ENCODE assay signal across 27 cellular contexts in the genomic region with DNA sequence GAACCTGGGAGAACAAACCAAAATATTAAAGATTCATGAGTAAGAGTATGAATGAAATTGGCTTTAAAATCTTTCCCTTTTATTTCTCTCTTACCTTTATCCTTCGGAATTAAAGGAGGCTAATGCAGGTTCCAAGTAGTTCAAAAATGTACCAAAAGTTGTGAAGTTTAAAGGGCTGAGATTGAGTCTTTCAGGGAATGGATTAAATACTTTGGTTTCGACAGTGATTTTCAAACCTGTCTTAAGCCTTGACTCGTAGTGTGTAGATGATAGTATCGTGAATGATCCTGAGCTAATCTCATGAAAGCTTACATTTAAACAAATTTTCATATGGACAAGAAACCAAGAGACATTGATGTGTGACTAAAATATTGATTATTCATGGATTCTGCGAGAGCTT.
A peak's percentile ranks its signal among the peaks of the same experiment; 100 is the strongest.
DNase-seq lines count a peak whose midpoint lies in the region; ATAC-seq and TF ChIP-seq lines count a peak whose summit lies in the region.
"Had no signal": no experiment of that assay in that cellular context is flagged by ENCODE, and none has a peak within 500 bp of the region (broad histone marks: within the 10 kb centered on the region; RNA-seq: fewer than 3 reads in every experiment).

No MANE protein-coding gene starts in this region.

- POLR2A ChIA-PET in WTC11 (lab: Charles Lee): no interaction called here

- peak overlapping the region; percentile 32 to 65 for H3K27ac Mint-ChIP-seq in activated naive CD4-positive, alpha-beta T cell treated with anti-CD3 and anti-CD28 coated beads, Interleukin-2, amount 50 U/mL, for 72 hours
- H3K27ac Mint-ChIP-seq in activated naive CD4-positive, alpha-beta T cell treated with anti-CD3 and anti-CD28 coated beads for 36 hours: no peak overlapping the region
- H3K27ac Mint-ChIP-seq in WTC11 (peak overlapping the region; percentile 88), immature natural killer cell (peak overlapping the region in 4 of 6 donors; percentile 42 to 71 (median 53))
- H3K27ac Mint-ChIP-seq: endodermal cell had no signal

- TF ChIP-seq POLR2A in gastrocnemius medialis (IDR thresholded peaks at IDR 0.05): no peak

- H3K27me3 ChIP-seq in gastrocnemius medialis: no peaks in the 10 kb centered on the region
- H3K27me3 ChIP-seq: esophagus muscularis mucosa, foreskin keratinocyte, ovary, SJCRH30, tibial artery had no signal

- peak overlapping the region; percentile 79 to 83 (median 82) for H3K27ac ChIP-seq in gastrocnemius medialis
- H3K27ac ChIP-seq: A549, esophagus muscularis mucosa, foreskin keratinocyte, ovary, SJCRH30, tibial artery had no signal

- intact Hi-C loops in activated naive CD4-positive, alpha-beta T cell treated with anti-CD3 and anti-CD28 coated beads for 36 hours (cut with micrococcal nuclease): no loop called here
- intact Hi-C loops in gastrocnemius medialis (cut with DNase I; ENCODE audit: low total_unique reads): no loop called here

- in situ Hi-C loops in gastrocnemius medialis (cut with MboI; ENCODE audit: low sequenced_read_pairs in 4 of 4): no loop called here

- no peak for TF ChIP-seq CTCF in WTC11 (IDR thresholded peaks at IDR 0.05)
- no peak for TF ChIP-seq CTCF in gastrocnemius medialis (IDR thresholded peaks at IDR 0.05 in 4 of 5, conservative IDR thresholded peaks at IDR 0.05 in 1 of 5)

- no peaks in the 10 kb centered on the region for H3K27me3 Mint-ChIP-seq in activated naive CD4-positive, alpha-beta T cell treated with anti-CD3 and anti-CD28 coated beads for 36 hours (ENCODE audit: low read depth)
- H3K27me3 Mint-ChIP-seq in WTC11 (ENCODE audit: low read depth) (no peaks in the 10 kb centered on the region), immature natural killer cell (ENCODE audit: low read depth in 3 of 3) (peaks cover 0 to 5% (median 0%) of the 10 kb centered on the region in 3 donors)
- H3K27me3 Mint-ChIP-seq: CD8-positive, alpha-beta memory T cell had no signal

- ATAC-seq in activated naive CD4-positive, alpha-beta T cell treated with anti-CD3 and anti-CD28 coated beads, Interleukin-2, amount 50 U/mL, for 72 hours: no peak
- no peak for ATAC-seq in WTC11
- ATAC-seq in gastrocnemius medialis: no peak
- no peak for ATAC-seq in HG02840 (IDR thresholded peaks at IDR 0.05; ENCODE audit: low FRiP score, unreplicated experiment)
- ATAC-seq: A549; activated CD4-positive, CD25-positive, alpha-beta regulatory T cell treated with anti-CD3 and anti-CD28 coated beads, Interleukin-2, amount 50 U/mL, for 24 hours; foreskin keratinocyte had no signal

- DNase-seq in activated naive CD4-positive, alpha-beta T cell treated with anti-CD3 and anti-CD28 coated beads, Interleukin-2, amount 50 U/mL, for 72 hours (ENCODE audit: low spot score in 2 of 2): no peak
- DNase-seq in activated naive CD4-positive, alpha-beta T cell treated with anti-CD3 and anti-CD28 coated beads for 36 hours: no peak
- no peak for DNase-seq in WTC11 (ENCODE audit: low spot score)
- no peak for DNase-seq in immature natural killer cell
- DNase-seq in gastrocnemius medialis: no peak
- no peak for DNase-seq in foreskin melanocyte
- no peak for DNase-seq in DMS153 treated with DMSO at 0.1 percent for 48 hours (lab: John Stamatoyannopoulos, UW; ENCODE audit: unreplicated experiment)
- DNase-seq: activated CD4-positive, alpha-beta T cell treated with anti-CD3 and anti-CD28 coated beads, Interleukin-2, amount 50 U/mL, for 48 hours; activated CD8-positive, alpha-beta memory T cell treated with anti-CD3 and anti-CD28 coated beads, Interleukin-2, amount 50 U/mL, for 4 hours; activated gamma-delta T cell; AML-193; CD8-positive, alpha-beta memory T cell; DMS153; endodermal cell; foreskin keratinocyte; GOT3; mammary epithelial cell; NCI-H1694 treated with DMSO at 0.1 percent for 48 hours; ovary; SJCRH30; stimulated activated CD4-positive, alpha-beta T cell treated with anti-CD3 and anti-CD28 coated beads, Interleukin-2, amount 100 ng/mL, for 24 hours; T-helper 1 cell; tibial artery had no signal

- CTCF ChIA-PET in activated naive CD4-positive, alpha-beta T cell treated with anti-CD3 and anti-CD28 coated beads for 36 hours (lab: Charles Lee): no interaction called here
- CTCF ChIA-PET in WTC11 (lab: Charles Lee): no interaction called here

- H3K9me3 ChIP-seq in gastrocnemius medialis: no peaks in the 10 kb centered on the region
- H3K9me3 ChIP-seq: A549, esophagus muscularis mucosa, ovary, SJCRH30, tibial artery had no signal

- H3K36me3 ChIP-seq in gastrocnemius medialis: no peaks in the 10 kb centered on the region
- H3K36me3 ChIP-seq: ovary had no signal

- peaks cover 41% of the 10 kb centered on the region for H3K4me1 Mint-ChIP-seq in activated naive CD4-positive, alpha-beta T cell treated with anti-CD3 and anti-CD28 coated beads for 36 hours (ENCODE audit: low read depth)
- H3K4me1 Mint-ChIP-seq in WTC11 (peaks cover 55% of the 10 kb centered on the region), immature natural killer cell (peaks cover 42 to 58% of the 10 kb centered on the region in 2 donors)

- H3K9me3 Mint-ChIP-seq in activated naive CD4-positive, alpha-beta T cell treated with anti-CD3 and anti-CD28 coated beads, Interleukin-2, amount 50 U/mL, for 72 hours: no peaks in the 10 kb centered on the region
- H3K9me3 Mint-ChIP-seq in activated naive CD4-positive, alpha-beta T cell treated with anti-CD3 and anti-CD28 coated beads for 36 hours: no peaks in the 10 kb centered on the region
- H3K9me3 Mint-ChIP-seq in WTC11 (peaks cover 3% of the 10 kb centered on the region), immature natural killer cell (no peaks in the 10 kb centered on the region)
- H3K9me3 Mint-ChIP-seq: CD8-positive, alpha-beta memory T cell; endodermal cell had no signal

- peaks cover 92 to 97% of the 10 kb centered on the region in 2 donors for H3K4me1 ChIP-seq in gastrocnemius medialis

- H3K4me3 ChIP-seq in gastrocnemius medialis: no peak overlapping the region
- H3K4me3 ChIP-seq: A549, esophagus muscularis mucosa, ovary, SJCRH30, tibial artery had no signal

- peaks cover 9 to 36% of the 10 kb centered on the region in 2 donors for H3K36me3 Mint-ChIP-seq in activated naive CD4-positive, alpha-beta T cell treated with anti-CD3 and anti-CD28 coated beads, Interleukin-2, amount 50 U/mL, for 72 hours
- peaks cover 12% of the 10 kb centered on the region for H3K36me3 Mint-ChIP-seq in activated naive CD4-positive, alpha-beta T cell treated with anti-CD3 and anti-CD28 coated beads for 36 hours (ENCODE audit: low read depth)
- H3K36me3 Mint-ChIP-seq in WTC11: 0 out of 2 replicates have a peak, but pooled peaks cover 4% of the 10 kb centered on the region
- H3K36me3 Mint-ChIP-seq in immature natural killer cell: no peaks in the 10 kb centered on the region

- no peak overlapping the region for H3K4me3 Mint-ChIP-seq in activated naive CD4-positive, alpha-beta T cell treated with anti-CD3 and anti-CD28 coated beads for 36 hours
- no peak overlapping the region for H3K4me3 Mint-ChIP-seq in WTC11
- H3K4me3 Mint-ChIP-seq in immature natural killer cell: no peak overlapping the region
- H3K4me3 Mint-ChIP-seq: endodermal cell had no signal

TF ChIP-seq in WTC11, 78 proteins besides CTCF, POLR2A, EP300 and RAD21:
- no peak for TF ChIP-seq HMGA2 (CRISPR knock-in tag; IDR thresholded peaks at IDR 0.05)
- no peak for TF ChIP-seq JAZF1 (CRISPR knock-in tag; IDR thresholded peaks at IDR 0.05)
- TF ChIP-seq NFYB (CRISPR knock-in tag; conservative IDR thresholded peaks at IDR 0.05; ENCODE audit: low read depth): no peak
- no peak for TF ChIP-seq ZBTB21 (CRISPR knock-in tag; IDR thresholded peaks at IDR 0.05; ENCODE audit: borderline replicate concordance)
